Comparison of ENCODE assay signal across 16 cellular contexts in genomic region chr14:104506461-104507253, GRCh38.
A peak's percentile ranks its signal among the peaks of the same experiment; 100 is the strongest.
DNase-seq lines count a peak whose midpoint lies in the region; ATAC-seq and TF ChIP-seq lines count a peak whose summit lies in the region.
"Had no signal": no experiment of that assay in that cellular context is flagged by ENCODE, and none has a peak within 500 bp of the region (broad histone marks: within the 10 kb centered on the region; RNA-seq: fewer than 3 reads in every experiment).

No MANE protein-coding gene starts in this region.

- H3K27me3 Mint-ChIP-seq in type B pancreatic cell, result peaks cover 6% of the 10 kb centered on the region

- no peaks in the 10 kb centered on the region for H3K36me3 ChIP-seq in neural cell (ENCODE audit: insufficient read depth, low read length)

- ATAC-seq in GM21360 (IDR thresholded peaks at IDR 0.05; ENCODE audit: unreplicated experiment), result no peak
- ATAC-seq: A549 had no signal

- H3K79me2 ChIP-seq in neural cell (replicated peaks; ENCODE audit: insufficient read depth, low read length), result no peaks in the 10 kb centered on the region

- TF ChIP-seq EP300 in neural cell (conservative IDR thresholded peaks at IDR 0.05; ENCODE audit: poor library complexity, severe bottlenecking), result no peak

- H3K9me3 ChIP-seq in neural cell (ENCODE audit: low read length), result no peaks in the 10 kb centered on the region

- no peak overlapping the region for H3K4me3 Mint-ChIP-seq in type B pancreatic cell
- H3K4me3 Mint-ChIP-seq: CD4-positive, alpha-beta T cell had no signal

- no peaks in the 10 kb centered on the region for H3K27me3 ChIP-seq in neural cell (ENCODE audit: insufficient read depth, low read depth, low read length)

- peak; percentile 47 for DNase-seq in activated CD8-positive, alpha-beta memory T cell treated with anti-CD3 and anti-CD28 coated beads for 24 hours
- DNase-seq in activated CD8-positive, alpha-beta memory T cell treated with anti-CD3 and anti-CD28 coated beads, Interleukin-2, amount 50 U/mL, for 4 hours, result no peak
- peak; percentile 36 for DNase-seq in ecto neural progenitor cell (ENCODE audit: low spot score)
- DNase-seq in type B pancreatic cell (ENCODE audit: extremely low spot score, unreplicated experiment), result peak; percentile 59
- DNase-seq in activated T-cell treated with anti-CD3 and anti-CD28 coated beads, Interleukin-2, amount 50 U/mL, for 1 hour, result no peak
- DNase-seq in activated naive CD4-positive, alpha-beta T cell (lab: John Stamatoyannopoulos, UW), result no peak
- DNase-seq: AML-193; Caco-2; CD4-positive, alpha-beta T cell; HCEC 1CT had no signal

- H4K20me1 ChIP-seq in neural cell (ENCODE audit: insufficient read depth), result no peaks in the 10 kb centered on the region

- H3K27ac ChIP-seq in neural cell (ENCODE audit: low read length), result peak overlapping the region; percentile 46
- H3K27ac ChIP-seq: 22Rv1, A549, C4-2B, HL-60 had no signal

- H3K9ac ChIP-seq in neural cell (ENCODE audit: low read length), result no peak overlapping the region

- H3K9me3 Mint-ChIP-seq in type B pancreatic cell, result peaks cover 9% of the 10 kb centered on the region

- TF ChIP-seq CTCF in neural cell (IDR thresholded peaks at IDR 0.05; ENCODE audit: poor library complexity, severe bottlenecking), result no peak
- TF ChIP-seq CTCF in type B pancreatic cell (conservative IDR thresholded peaks at IDR 0.05), result no peak

- no peaks in the 10 kb centered on the region for H3F3A ChIP-seq in neural cell (ENCODE audit: insufficient read depth, low read length, poor library complexity, severe bottlenecking)

- no peak overlapping the region for H3K27ac Mint-ChIP-seq in type B pancreatic cell
- H3K27ac Mint-ChIP-seq: CD4-positive, alpha-beta T cell had no signal

- no peak overlapping the region for H2AFZ ChIP-seq in neural cell (ENCODE audit: low read depth, low read length)

- H3K4me1 Mint-ChIP-seq in type B pancreatic cell (ENCODE audit: unreplicated experiment), result peaks cover 4% of the 10 kb centered on the region

- no peaks in the 10 kb centered on the region for H3K9me2 ChIP-seq in neural cell (ENCODE audit: insufficient read depth, low read length)

- no peak for TF ChIP-seq RAD21 in neural cell (conservative IDR thresholded peaks at IDR 0.05)

- H3K4me2 ChIP-seq in neural cell (ENCODE audit: low read length), result no peak overlapping the region
- H3K4me2 ChIP-seq: A549 had no signal

- no peaks in the 10 kb centered on the region for H3K36me3 Mint-ChIP-seq in type B pancreatic cell

- H3K4me3 ChIP-seq in neural cell (ENCODE audit: low read length), result no peak overlapping the region
- H3K4me3 ChIP-seq: A549 had no signal

TF ChIP-seq in neural cell, 6 proteins besides CTCF, POLR2A, EP300 and RAD21:
- TF ChIP-seq REST (IDR thresholded peaks at IDR 0.05; ENCODE audit: borderline replicate concordance) (no peak), MXI1 (conservative IDR thresholded peaks at IDR 0.05; ENCODE audit: poor library complexity, severe bottlenecking) (no peak), POLR2AphosphoS5 (IDR thresholded peaks at IDR 0.05) (no peak), EZH2 (IDR thresholded peaks at IDR 0.05; ENCODE audit: borderline replicate concordance, insufficient read depth, low read length, poor library complexity, severe bottlenecking) (no peak), TAF1 (IDR thresholded peaks at IDR 0.05; ENCODE audit: low read depth) (no peak), SMC3 (conservative IDR thresholded peaks at IDR 0.05; ENCODE audit: poor library complexity) (no peak)

Comparison
In these comparisons a context has a peak if more than half of its experiments do, and no peak if none do; other contexts are left out.
1. DNase-seq: peak in activated CD8-positive, alpha-beta memory T cell treated with anti-CD3 and anti-CD28 coated beads for 24 hours (single experiment), ecto neural progenitor cell (single experiment) and type B pancreatic cell (single experiment); none in activated CD8-positive, alpha-beta memory T cell treated with anti-CD3 and anti-CD28 coated beads, Interleukin-2, amount 50 U/mL, for 4 hours (single experiment), activated T-cell treated with anti-CD3 and anti-CD28 coated beads, Interleukin-2, amount 50 U/mL, for 1 hour (single experiment) and activated naive CD4-positive, alpha-beta T cell (0 of 4).